1 cellular context compared by ENCODE assay signal in the genomic region with DNA sequence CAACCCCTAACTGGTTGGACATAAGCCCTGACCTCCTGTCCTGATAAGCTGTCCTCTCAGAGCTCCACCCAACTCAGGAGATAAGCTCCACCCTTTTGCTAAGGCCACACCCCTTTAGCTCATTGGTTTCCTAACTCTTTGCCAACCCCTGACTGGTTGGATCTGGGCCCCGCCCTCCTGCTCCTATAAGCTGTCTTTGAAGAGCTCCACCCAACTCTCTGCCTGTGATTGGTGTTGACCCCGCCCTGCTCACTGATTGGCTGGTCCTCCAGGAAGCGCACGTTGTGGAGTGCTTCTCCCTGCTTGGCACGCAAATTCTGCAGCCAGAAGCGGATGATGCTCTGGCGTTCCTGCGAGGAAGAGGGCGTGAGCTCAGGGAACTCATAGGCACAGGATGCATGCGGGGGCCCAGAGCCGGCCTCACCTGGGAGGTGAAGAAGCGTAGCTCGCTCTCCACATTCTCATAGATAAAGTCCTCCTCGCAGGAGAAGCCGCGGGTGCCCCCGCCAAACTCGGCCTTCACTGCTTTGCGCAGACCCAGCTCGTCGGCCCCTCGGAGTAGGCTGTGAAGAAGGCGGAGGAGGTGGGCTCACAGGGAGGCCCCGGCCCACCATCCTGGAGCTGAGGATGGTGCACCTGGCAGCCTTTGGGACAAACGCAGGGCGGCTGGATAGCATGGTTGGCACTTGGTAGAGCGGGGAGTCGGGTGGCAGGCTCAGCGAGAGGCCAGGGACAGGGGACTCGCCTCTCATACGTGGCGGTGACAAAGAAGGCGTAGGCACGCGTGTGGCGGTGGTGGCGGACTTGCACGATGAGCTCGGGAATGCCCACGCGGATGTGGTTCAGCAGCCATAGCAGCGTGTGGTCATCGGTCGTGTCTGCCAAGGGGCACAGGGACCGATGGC.
TF ChIP-seq lines count a peak whose summit lies in the region.

No MANE protein-coding gene starts in this region.

TF ChIP-seq in A549, 52 proteins besides CTCF, POLR2A, EP300 and RAD21 (continued from another document):
- no peak for TF ChIP-seq PHF8 (IDR thresholded peaks at IDR 0.05; ENCODE audit: borderline replicate concordance, low read depth)
- TF ChIP-seq HDAC2 (IDR thresholded peaks at IDR 0.05) = no peak
